In genomic region chr18:75854174-75854573, GRCh38 we compare ENCODE assay signal across 9 cellular contexts.
DNase-seq lines count a peak whose midpoint lies in the region; ATAC-seq, FAIRE-seq and TF ChIP-seq lines count a peak whose summit lies in the region.
"Had no signal": no experiment of that assay in that cellular context is flagged by ENCODE, and none has a peak within 500 bp of the region (broad histone marks: within the 10 kb centered on the region; RNA-seq: fewer than 3 reads in every experiment).

No MANE protein-coding gene starts in this region.

- H3K4me3 ChIP-seq in SK-N-SH (ENCODE audit: low read depth in 2 of 2, low read length in 1 of 2): no peak overlapping the region
- H3K4me3 ChIP-seq in osteoblast (ENCODE audit: insufficient read depth, low read length): no peak overlapping the region
- H3K4me3 ChIP-seq: BLaER1 treated with 17β-estradiol and CSF1 and Interleukin-3, amounts not matched to agents 10 nM and 100 nM had no signal

- 25% methylated on average over 4 of the region's 4 CpGs for WGBS in SK-N-SH (ENCODE audit: low lambda C conversion rate)

- H3K9me3 ChIP-seq in SK-N-SH: no peaks in the 10 kb centered on the region
- no peaks in the 10 kb centered on the region for H3K9me3 ChIP-seq in osteoblast (ENCODE audit: low read depth, low read length)
- H3K9me3 ChIP-seq: BLaER1 treated with 17β-estradiol and CSF1 and Interleukin-3, amounts not matched to agents 10 nM and 100 nM had no signal

- H3K36me3 Mint-ChIP-seq in activated CD8-positive, alpha-beta T cell treated with anti-CD3 and anti-CD28 coated beads for 36 hours (ENCODE audit: low read depth): no peaks in the 10 kb centered on the region

- H4K20me1 ChIP-seq in SK-N-SH (ENCODE audit: insufficient read depth) (no peaks in the 10 kb centered on the region), osteoblast (ENCODE audit: insufficient read depth, low read length) (no peaks in the 10 kb centered on the region)
- H4K20me1 ChIP-seq: BLaER1 treated with 17β-estradiol and CSF1 and Interleukin-3, amounts not matched to agents 10 nM and 100 nM had no signal

- no peak for ATAC-seq in SK-N-SH treated with all-trans-retinoic acid at 6 μM for 48 hours
- no peak for ATAC-seq in activated CD8-positive, alpha-beta T cell treated with anti-CD3 and anti-CD28 coated beads for 36 hours

- FAIRE-seq in RCC 7860 (lab: Jason Lieb, UNC): no peak

- DNase-seq in SK-N-SH (no peak), HuH-7 (ENCODE audit: low spot score) (peak; percentile 3), osteoblast (ENCODE audit: insufficient read length, low spot score, missing footprints) (no peak), SIG-M5 treated with dmso at 0.1 percent for 504 hours (lab: John Stamatoyannopoulos, UW; ENCODE audit: unreplicated experiment) (no peak), RCC 7860 (ENCODE audit: low spot score) (no peak), AG08396 (ENCODE audit: low spot score) (no peak)
- DNase-seq in activated CD8-positive, alpha-beta T cell treated with anti-CD3 and anti-CD28 coated beads for 36 hours: peak; percentile 56

- no peaks in the 10 kb centered on the region for H3K9me3 Mint-ChIP-seq in activated CD8-positive, alpha-beta T cell treated with anti-CD3 and anti-CD28 coated beads for 36 hours

- intact Hi-C loops in activated CD8-positive, alpha-beta T cell treated with anti-CD3 and anti-CD28 coated beads for 36 hours (cut with micrococcal nuclease): no loop called here

- H3K79me2 ChIP-seq in SK-N-SH (ENCODE audit: insufficient read depth): no peaks in the 10 kb centered on the region
- H3K79me2 ChIP-seq in osteoblast (ENCODE audit: insufficient read depth, low read length): no peaks in the 10 kb centered on the region

- H3K4me1 ChIP-seq in SK-N-SH (ENCODE audit: control insufficient read depth in 1 of 2, insufficient read depth in 2 of 2, low read depth in 1 of 2, low read length in 1 of 2): no peaks in the 10 kb centered on the region
- no peaks in the 10 kb centered on the region for H3K4me1 ChIP-seq in osteoblast (ENCODE audit: insufficient read depth, low read length)
- H3K4me1 ChIP-seq: BLaER1 treated with 17β-estradiol and CSF1 and Interleukin-3, amounts not matched to agents 10 nM and 100 nM had no signal

- CTCF ChIA-PET in SK-N-SH (lab: Yijun Ruan, JAX): interaction anchor here (0.7 kb wide), 1 partner anchor 14 kb away, joined by 3 read pairs; no protein-coding TSS in a partner anchor
- CTCF ChIA-PET in activated CD8-positive, alpha-beta T cell treated with anti-CD3 and anti-CD28 coated beads for 36 hours (lab: Charles Lee): no interaction called here

- no peak; the same call in 1 of the 2 replicates for TF ChIP-seq RAD21 in SK-N-SH (IDR thresholded peaks at IDR 0.05; ENCODE audit: low read length)

- H3K4me1 Mint-ChIP-seq in activated CD8-positive, alpha-beta T cell treated with anti-CD3 and anti-CD28 coated beads for 36 hours (ENCODE audit: low read depth): no peaks in the 10 kb centered on the region

- H3K36me3 ChIP-seq in SK-N-SH (replicated peaks in 1 of 2; ENCODE audit: control insufficient read depth in 1 of 2, insufficient read depth in 2 of 2, low read length in 1 of 2) (no peaks in the 10 kb centered on the region), osteoblast (ENCODE audit: insufficient read depth, low read length) (no peaks in the 10 kb centered on the region)
- H3K36me3 ChIP-seq: BLaER1 treated with 17β-estradiol and CSF1 and Interleukin-3, amounts not matched to agents 10 nM and 100 nM had no signal

- H3K27ac Mint-ChIP-seq in activated CD8-positive, alpha-beta T cell treated with anti-CD3 and anti-CD28 coated beads for 36 hours: no peak overlapping the region

- no peak overlapping the region for H3K4me3 Mint-ChIP-seq in activated CD8-positive, alpha-beta T cell treated with anti-CD3 and anti-CD28 coated beads for 36 hours

- H3K27me3 ChIP-seq in SK-N-SH (ENCODE audit: insufficient read depth): no peaks in the 10 kb centered on the region
- H3K27me3 ChIP-seq in osteoblast (ENCODE audit: insufficient read depth, low read length): no peaks in the 10 kb centered on the region
- H3K27me3 ChIP-seq: BLaER1 treated with 17β-estradiol and CSF1 and Interleukin-3, amounts not matched to agents 10 nM and 100 nM had no signal

- peaks cover 3% of the 10 kb centered on the region; the same call in 1 of the 2 replicates for H3K9me2 ChIP-seq in SK-N-SH

- no peak overlapping the region for H3K9ac ChIP-seq in SK-N-SH
- H3K9ac ChIP-seq: BLaER1 treated with 17β-estradiol and CSF1 and Interleukin-3, amounts not matched to agents 10 nM and 100 nM had no signal

- H3K27me3 Mint-ChIP-seq in activated CD8-positive, alpha-beta T cell treated with anti-CD3 and anti-CD28 coated beads for 36 hours: peaks cover 2% of the 10 kb centered on the region

- POLR2A ChIA-PET in SK-N-SH (lab: Yijun Ruan, JAX): no interaction called here
- POLR2A ChIA-PET in activated CD8-positive, alpha-beta T cell treated with anti-CD3 and anti-CD28 coated beads for 36 hours (lab: Charles Lee): no interaction called here

- no peak overlapping the region for H3K27ac ChIP-seq in SK-N-SH (ENCODE audit: low read depth in 2 of 2, low read length in 1 of 2)
- no peak overlapping the region for H3K27ac ChIP-seq in osteoblast (ENCODE audit: low read depth, low read length)
- H3K27ac ChIP-seq: BLaER1 treated with 17β-estradiol and CSF1 and Interleukin-3, amounts not matched to agents 10 nM and 100 nM had no signal

- H2AFZ ChIP-seq in SK-N-SH (ENCODE audit: low read depth) (no peak overlapping the region), osteoblast (ENCODE audit: low read length) (no peak overlapping the region)

- peak; percentile 29 for TF ChIP-seq CTCF in SK-N-SH (IDR thresholded peaks at IDR 0.05)
- peak; percentile 46 for TF ChIP-seq CTCF in activated CD8-positive, alpha-beta T cell treated with anti-CD3 and anti-CD28 coated beads for 36 hours (IDR thresholded peaks at IDR 0.05)
- peak; percentile 15 for TF ChIP-seq CTCF in osteoblast (IDR thresholded peaks at IDR 0.05; ENCODE audit: extremely low read depth, low read depth, low read length)

- H3K4me2 ChIP-seq in SK-N-SH (no peak overlapping the region), osteoblast (ENCODE audit: insufficient read depth, low read length) (no peak overlapping the region)
- H3K4me2 ChIP-seq: BLaER1 treated with 17β-estradiol and CSF1 and Interleukin-3, amounts not matched to agents 10 nM and 100 nM had no signal

- H3F3A ChIP-seq in SK-N-SH (replicated peaks; ENCODE audit: insufficient read depth): no peaks in the 10 kb centered on the region

- no peak for TF ChIP-seq EP300 in SK-N-SH (IDR thresholded peaks at IDR 0.05; ENCODE audit: borderline replicate concordance in 1 of 2, low read depth in 1 of 2, low read length in 1 of 2)

TF ChIP-seq in SK-N-SH, 30 proteins besides CTCF, POLR2A, EP300 and RAD21:
- no peak for TF ChIP-seq USF1 (IDR thresholded peaks at IDR 0.05; ENCODE audit: borderline replicate concordance, low read depth)

TF ChIP-seq in SK-N-SH treated with all-trans-retinoic acid at 6 μM for 48 hours, 23 proteins besides CTCF, POLR2A, EP300 and RAD21:
- TF ChIP-seq ZFP30 (CRISPR knock-in tag; IDR thresholded peaks at IDR 0.05) (no peak), ARNTL (CRISPR knock-in tag; IDR thresholded peaks at IDR 0.05; ENCODE audit: borderline replicate concordance, low read depth) (no peak), PPARA (CRISPR knock-in tag; IDR thresholded peaks at IDR 0.05; ENCODE audit: borderline replicate concordance) (no peak), ISL1 (CRISPR knock-in tag; IDR thresholded peaks at IDR 0.05) (no peak), CSDC2 (CRISPR knock-in tag; IDR thresholded peaks at IDR 0.05) (no peak), BACH2 (CRISPR knock-in tag; IDR thresholded peaks at IDR 0.05; ENCODE audit: borderline replicate concordance) (no peak), PATZ1 (CRISPR knock-in tag; IDR thresholded peaks at IDR 0.05; ENCODE audit: borderline replicate concordance) (no peak), TCF4 (CRISPR knock-in tag; IDR thresholded peaks at IDR 0.05; ENCODE audit: borderline replicate concordance) (no peak), ZFP3 (CRISPR knock-in tag; IDR thresholded peaks at IDR 0.05) (no peak), SNAI2 (CRISPR knock-in tag; IDR thresholded peaks at IDR 0.05) (no peak), POU6F1 (CRISPR knock-in tag; IDR thresholded peaks at IDR 0.05; ENCODE audit: borderline replicate concordance, low read depth) (no peak), OSR1 (CRISPR knock-in tag; IDR thresholded peaks at IDR 0.05) (no peak)

Comparison
In these comparisons a context has a peak if more than half of its experiments do, and no peak if none do; other contexts are left out.
1. DNase-seq: peak in HuH-7 (single experiment) and activated CD8-positive, alpha-beta T cell treated with anti-CD3 and anti-CD28 coated beads for 36 hours (single experiment); none in SK-N-SH (single experiment), osteoblast (single experiment), SIG-M5 treated with dmso at 0.1 percent for 504 hours (single experiment), RCC 7860 (single experiment) and AG08396 (single experiment).
2. Peak in every context shown above with its lines, with median percentiles within 50 percentile points of each other: CTCF ChIP-seq.